Comparison of ENCODE assay signal across 23 cellular contexts in the genomic region with DNA sequence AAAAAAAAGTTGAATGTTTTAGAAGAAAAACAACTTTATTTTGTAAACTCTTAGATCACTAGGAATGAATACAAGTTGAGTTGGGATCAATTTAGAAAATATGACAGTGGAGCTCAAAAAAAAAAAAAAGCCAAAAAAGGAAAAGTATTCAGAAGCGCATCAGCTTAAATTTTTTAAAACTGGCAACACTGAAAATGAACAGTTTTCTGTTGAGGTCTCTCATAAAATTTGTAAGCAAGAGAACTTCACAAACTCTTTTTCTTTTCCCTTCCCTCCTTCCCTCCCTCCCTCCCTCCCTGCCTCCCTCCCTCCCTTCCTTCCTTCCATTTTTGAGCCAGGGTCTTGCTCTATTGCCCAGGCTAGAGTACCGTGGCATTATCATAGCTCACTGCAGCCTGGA.
A peak's percentile ranks its signal among the peaks of the same experiment; 100 is the strongest.
DNase-seq lines count a peak whose midpoint lies in the region; ATAC-seq, FAIRE-seq and TF ChIP-seq lines count a peak whose summit lies in the region.
"Had no signal": no experiment of that assay in that cellular context is flagged by ENCODE, and none has a peak within 500 bp of the region (broad histone marks: within the 10 kb centered on the region; RNA-seq: fewer than 3 reads in every experiment).

No MANE protein-coding gene starts in this region.

- no peak for TF ChIP-seq CTCF in GM12878 (IDR thresholded peaks at IDR 0.05 in 2 of 3, conservative IDR thresholded peaks at IDR 0.05 in 1 of 3; ENCODE audit: control insufficient read depth in 2 of 3, extremely low read depth in 1 of 3, insufficient read depth in 1 of 3, low read depth in 3 of 3, low read length in 3 of 3)
- TF ChIP-seq CTCF in K562 (IDR thresholded peaks at IDR 0.05 in 2 of 3, conservative IDR thresholded peaks at IDR 0.05 in 1 of 3; ENCODE audit: insufficient read depth in 2 of 3, low read depth in 1 of 3, low read length in 3 of 3) = no peak
- no peak for TF ChIP-seq CTCF in stomach (IDR thresholded peaks at IDR 0.05)

- peak overlapping the region; percentile 47 for H3K27ac Mint-ChIP-seq in stimulated activated naive B cell treated with anti-CD40 and anti-IgM and Interleukin-4, amounts not matched to agents 10 μg/mL and 1 μg/mL and 100 μg/mL, for 72 hours
- H3K27ac Mint-ChIP-seq: CD4-positive, alpha-beta memory T cell; CD4-positive, CD25-positive, alpha-beta regulatory T cell had no signal

- ATAC-seq in GM12878 (no peak), K562 (no peak), HG03196 (IDR thresholded peaks at IDR 0.05; ENCODE audit: unreplicated experiment) (no peak)
- no peak for ATAC-seq in stimulated activated naive B cell treated with anti-CD40 and anti-IgM and Interleukin-4, amounts not matched to agents 10 μg/mL and 1 μg/mL and 100 μg/mL, for 72 hours (replicated peaks)

- H3K36me3 Mint-ChIP-seq in stimulated activated naive B cell treated with anti-CD40 and anti-IgM and Interleukin-4, amounts not matched to agents 10 μg/mL and 1 μg/mL and 100 μg/mL, for 72 hours = no peaks in the 10 kb centered on the region
- H3K36me3 Mint-ChIP-seq: CD14-positive monocyte; CD4-positive, alpha-beta memory T cell; CD4-positive, CD25-positive, alpha-beta regulatory T cell; CD8-positive, alpha-beta memory T cell had no signal

- no peaks in the 10 kb centered on the region for H3K27me3 Mint-ChIP-seq in stimulated activated naive B cell treated with anti-CD40 and anti-IgM and Interleukin-4, amounts not matched to agents 10 μg/mL and 1 μg/mL and 100 μg/mL, for 72 hours
- H3K27me3 Mint-ChIP-seq: CD4-positive, alpha-beta memory T cell; CD4-positive, CD25-positive, alpha-beta regulatory T cell; CD8-positive, alpha-beta memory T cell had no signal

- no peak overlapping the region for H2AFZ ChIP-seq in GM12878 (ENCODE audit: control insufficient read depth, low read depth, low read length)
- no peak overlapping the region for H2AFZ ChIP-seq in K562 (ENCODE audit: low read depth, low read length)

- SMC1A ChIA-PET in GM12878 (lab: Charles Lee; ENCODE audit: uncharacterized antibody, unreplicated experiment) = interaction anchor here (0.6 to 16.4 kb wide), 12 partner anchors 8 to 347 kb away, joined by 3 to 467 read pairs (median 3); no protein-coding TSS in a partner anchor

- no peak overlapping the region for H3K4me3 Mint-ChIP-seq in stimulated activated naive B cell treated with anti-CD40 and anti-IgM and Interleukin-4, amounts not matched to agents 10 μg/mL and 1 μg/mL and 100 μg/mL, for 72 hours
- H3K4me3 Mint-ChIP-seq: CD14-positive monocyte; CD4-positive, alpha-beta memory T cell; CD4-positive, CD25-positive, alpha-beta regulatory T cell; CD8-positive, alpha-beta memory T cell had no signal

- TF ChIP-seq EP300 in GM12878 (IDR thresholded peaks at IDR 0.05; ENCODE audit: borderline replicate concordance in 1 of 2, control insufficient read depth in 1 of 2, low read depth in 2 of 2, low read length in 2 of 2) = no peak
- TF ChIP-seq EP300 in K562 (IDR thresholded peaks at IDR 0.05; ENCODE audit: low read length) = no peak
- no peak for TF ChIP-seq EP300 in stomach (IDR thresholded peaks at IDR 0.05)

- TF ChIP-seq POLR2A in GM12878 (IDR thresholded peaks at IDR 0.05; ENCODE audit: low read depth, low read length) (no peak), K562 (conservative IDR thresholded peaks at IDR 0.05) (no peak), stomach (IDR thresholded peaks at IDR 0.05) (no peak)

- H3K79me2 ChIP-seq in GM12878 (ENCODE audit: control insufficient read depth, insufficient read depth, low read length) (no peaks in the 10 kb centered on the region; the same call in 1 of the 2 replicates), K562 (ENCODE audit: control insufficient read depth, insufficient read depth, low read length) (no peaks in the 10 kb centered on the region)

- peak overlapping the region; percentile 77 for H3K27ac ChIP-seq in GM12878 (ENCODE audit: control insufficient read depth, insufficient read depth)
- H3K27ac ChIP-seq in K562 (ENCODE audit: extremely low read depth, low read depth, low read length) = no peak overlapping the region
- H3K27ac ChIP-seq in stomach = no peak overlapping the region
- H3K27ac ChIP-seq: BLaER1 had no signal

- H3K4me1 Mint-ChIP-seq in stimulated activated naive B cell treated with anti-CD40 and anti-IgM and Interleukin-4, amounts not matched to agents 10 μg/mL and 1 μg/mL and 100 μg/mL, for 72 hours = peaks cover 21 to 30% of the 10 kb centered on the region in 2 donors
- H3K4me1 Mint-ChIP-seq: CD14-positive monocyte had no signal

- CTCF ChIA-PET in GM12878 (lab: Yijun Ruan, JAX) (interaction anchor here (0.6 to 4.8 kb wide), 8 partner anchors 18 to 345 kb away, joined by 3 to 17 read pairs (median 3); no protein-coding TSS in a partner anchor), K562 (lab: Yijun Ruan, JAX; ENCODE audit: low intra/inter-chr PET ratio) (no interaction called here)

- H3K4me1 ChIP-seq in GM12878 (ENCODE audit: control insufficient read depth, insufficient read depth, low read length) (peaks cover 57% of the 10 kb centered on the region), K562 (replicated peaks in 1 of 2; ENCODE audit: control insufficient read depth in 2 of 2, insufficient read depth in 2 of 2, low read length in 2 of 2) (peaks cover 17 to 27% of the 10 kb centered on the region in 2 experiments), stomach (peaks cover 14 to 27% (median 15%) of the 10 kb centered on the region in 4 donors)

- no peak for FAIRE-seq in GM12878 (lab: Jason Lieb, UNC)
- FAIRE-seq in K562 (lab: Jason Lieb, UNC) = no peak
- FAIRE-seq: A204.1, GM12891, GM19239 had no signal

- TF ChIP-seq RAD21 in GM12878 (IDR thresholded peaks at IDR 0.05; ENCODE audit: insufficient read depth, low read depth, low read length) (no peak), K562 (CRISPR knock-in tag; conservative IDR thresholded peaks at IDR 0.05 in 1 of 2, IDR thresholded peaks at IDR 0.05 in 1 of 2) (no peak)

- WGBS in GM12878 (ENCODE audit: insufficient coverage, insufficient replicate concordance, low lambda C conversion rate, missing lambda C conversion rate) = 44% methylated on average over 2 of the region's 2 CpGs
- WGBS in K562 (ENCODE audit: insufficient coverage, low coverage, missing lambda C conversion rate) = no CpG with 5 or more reads among the region's 2 CpGs
- 88 to 96% (median 94%) methylated on average over 2 of the region's 2 CpGs for WGBS in stomach, 5 donors

- no peak for DNase-seq in GM12878 (ENCODE audit: low read depth, low spot score)
- no peak for DNase-seq in K562 (ENCODE audit: extremely low read depth in 1 of 4, low spot score in 3 of 4)
- no peak for DNase-seq in stimulated activated naive B cell treated with anti-CD40 and anti-IgM and Interleukin-4, amounts not matched to agents 10 μg/mL and 1 μg/mL and 100 μg/mL, for 72 hours
- no peak for DNase-seq in stomach
- DNase-seq: 8988T; BE2C; C1 segment of cervical spinal cord; CD8-positive, alpha-beta memory T cell; COR-L47; DMS 273 treated with DMSO at 0.1 percent for 48 hours; DMS153; DMS79; DND-41; EL; GDM1 had no signal

- no peaks in the 10 kb centered on the region for H3K9me1 ChIP-seq in K562 (ENCODE audit: control insufficient read depth, insufficient read depth, low read length)

- H3K4me3 ChIP-seq in GM12878 = no peak overlapping the region
- no peak overlapping the region for H3K4me3 ChIP-seq in K562
- H3K4me3 ChIP-seq in stomach = no peak overlapping the region
- H3K4me3 ChIP-seq: BLaER1 had no signal

- H3K9me3 ChIP-seq in GM12878 (replicated peaks; ENCODE audit: control insufficient read depth, insufficient read depth, low read length) = no peaks in the 10 kb centered on the region
- no peaks in the 10 kb centered on the region for H3K9me3 ChIP-seq in K562 (replicated peaks; ENCODE audit: control insufficient read depth, insufficient read depth, low read depth, low read length)
- no peaks in the 10 kb centered on the region for H3K9me3 ChIP-seq in stomach
- H3K9me3 ChIP-seq: BE2C, BLaER1 had no signal

- POLR2A ChIA-PET in GM12878 (lab: Charles Lee) = interaction anchor here (0.6 to 1.5 kb wide), 7 partner anchors 11 to 417 kb away, joined by 3 to 7 read pairs (median 4); no protein-coding TSS in a partner anchor
- POLR2A ChIA-PET in K562 (lab: Yijun Ruan, JAX) = interaction anchor here (0.7 kb wide), 1 partner anchor 17 kb away, joined by 3 read pairs; no protein-coding TSS in a partner anchor

- no peak overlapping the region for H3K4me2 ChIP-seq in GM12878 (ENCODE audit: control insufficient read depth, insufficient read depth)
- H3K4me2 ChIP-seq in K562 (ENCODE audit: insufficient read depth, low read length) = no peak overlapping the region
- H3K4me2 ChIP-seq: BLaER1 had no signal

- H3K36me3 ChIP-seq in GM12878 (ENCODE audit: control insufficient read depth in 2 of 2, insufficient read depth in 2 of 2, low read length in 1 of 2) (no peaks in the 10 kb centered on the region), K562 (ENCODE audit: control insufficient read depth, insufficient read depth, low read length) (no peaks in the 10 kb centered on the region; the same call in 2 of the 3 replicates), stomach (no peaks in the 10 kb centered on the region)
- H3K36me3 ChIP-seq: BE2C, BLaER1 had no signal

- RAD21 ChIA-PET in GM12878 (lab: Charles Lee; ENCODE audit: unreplicated experiment) = interaction anchor here (0.7 to 2.8 kb wide), 13 partner anchors 9 to 1138 kb away, joined by 3 to 17 read pairs (median 5); no protein-coding TSS in a partner anchor

- no TSS peak for BruUV-seq in GM12878 (replicated peaks; lab: Mats Ljungman, UMichigan)
- no TSS peak for BruUV-seq in K562 (replicated peaks; lab: Mats Ljungman, UMichigan)

- no peak overlapping the region for H3K9ac ChIP-seq in GM12878 (ENCODE audit: control insufficient read depth, insufficient read depth, low read length)
- no peak overlapping the region for H3K9ac ChIP-seq in K562 (ENCODE audit: insufficient read depth in 1 of 2, low read depth in 2 of 2, low read length in 2 of 2)
- H3K9ac ChIP-seq: BLaER1 had no signal

- no peaks in the 10 kb centered on the region for H3K9me3 Mint-ChIP-seq in stimulated activated naive B cell treated with anti-CD40 and anti-IgM and Interleukin-4, amounts not matched to agents 10 μg/mL and 1 μg/mL and 100 μg/mL, for 72 hours
- H3K9me3 Mint-ChIP-seq: CD14-positive monocyte; CD4-positive, alpha-beta memory T cell; CD4-positive, CD25-positive, alpha-beta regulatory T cell; CD8-positive, alpha-beta memory T cell had no signal

- intact Hi-C loops in GM12878 (cut with micrococcal nuclease; ENCODE audit: unreplicated experiment) = loop anchor here (2.0 to 10.0 kb wide), 4 partner anchors 31 to 345 kb away; no protein-coding TSS in a partner anchor
- intact Hi-C loops in K562 (cut with micrococcal nuclease) = no loop called here
- intact Hi-C loops in stomach (cut with DNase I; ENCODE audit: low total_unique reads) = no loop called here

- in situ Hi-C loops in GM12878 (cut with MboI) (no loop called here), K562 (cut with MboI) (no loop called here)

- no peaks in the 10 kb centered on the region for H4K20me1 ChIP-seq in GM12878 (ENCODE audit: control insufficient read depth, insufficient read depth)
- H4K20me1 ChIP-seq in K562 (replicated peaks; ENCODE audit: control insufficient read depth, insufficient read depth, low read length) = no peaks in the 10 kb centered on the region
- H4K20me1 ChIP-seq: BLaER1 had no signal

- H3K27me3 ChIP-seq in GM12878 (replicated peaks in 1 of 2; ENCODE audit: control insufficient read depth in 2 of 2, insufficient read depth in 2 of 2, low read length in 1 of 2) = no peaks in the 10 kb centered on the region
- no peaks in the 10 kb centered on the region for H3K27me3 ChIP-seq in K562 (ENCODE audit: control insufficient read depth in 2 of 2, insufficient read depth in 2 of 2, low read length in 2 of 2)
- no peaks in the 10 kb centered on the region for H3K27me3 ChIP-seq in stomach
- H3K27me3 ChIP-seq: BE2C, BLaER1 had no signal
